In the genomic region with DNA sequence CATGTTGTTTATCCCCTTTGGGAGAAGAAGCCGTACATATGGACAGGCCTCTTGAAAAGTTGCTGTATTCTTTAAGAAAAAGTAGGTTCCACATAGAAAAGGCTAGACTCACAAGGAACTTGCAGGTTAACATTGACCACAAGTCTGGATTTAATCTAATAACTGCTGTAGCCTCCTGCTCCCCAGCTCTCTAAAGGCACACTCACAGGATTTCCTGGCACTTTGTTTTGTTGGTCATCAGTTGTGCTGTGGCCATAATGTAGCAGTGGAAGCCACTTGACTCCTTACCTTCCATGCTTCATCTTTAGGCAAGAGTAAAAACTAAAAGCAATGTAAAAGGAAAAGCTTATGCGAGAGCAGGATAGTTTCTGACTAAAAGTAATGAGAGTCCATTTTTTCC, we compare ENCODE assay signal across 31 cellular contexts. TPM values are rescaled to one million over a fixed set of nuclear protein-coding genes. Genes with fewer than 3 reads are reported as not detected.
DNase-seq lines count a peak whose midpoint lies in the region; ATAC-seq, FAIRE-seq and TF ChIP-seq lines count a peak whose summit lies in the region.
"Had no signal": no experiment of that assay in that cellular context is flagged by ENCODE, and none has a peak within 500 bp of the region (broad histone marks: within the 10 kb centered on the region; RNA-seq: fewer than 3 reads in every experiment).

No MANE protein-coding gene starts in this region.

- ATAC-seq in Panc1 (no peak), HG02623 (IDR thresholded peaks at IDR 0.05; ENCODE audit: unreplicated experiment) (no peak)
- ATAC-seq: activated naive CD8-positive, alpha-beta T cell treated with anti-CD3 and anti-CD28 coated beads, Interleukin-2, amount 50 U/mL, for 24 hours; T-helper 17 cell had no signal

- no peaks in the 10 kb centered on the region for H3K36me3 ChIP-seq in Panc1 (ENCODE audit: control insufficient read depth, insufficient read depth, low read length)
- H3K36me3 ChIP-seq in H7 (replicated peaks; ENCODE audit: control insufficient read depth, insufficient read depth, low read length) = no peaks in the 10 kb centered on the region
- H3K36me3 ChIP-seq: HAP-1, heart right ventricle, thyroid gland had no signal

- H3K9me3 Mint-ChIP-seq in nephron = no peaks in the 10 kb centered on the region
- H3K9me3 Mint-ChIP-seq: activated naive CD8-positive, alpha-beta T cell treated with anti-CD3 and anti-CD28 coated beads, Interleukin-2, amount 50 U/mL, for 24 hours; brain; stimulated activated naive CD8-positive, alpha-beta T cell treated with anti-CD3 and anti-CD28 coated beads, Interleukin-15, Interleukin-2, amounts not matched to agents 100 ng/mL and 50 ng/mL, for 24 hours had no signal

- peak overlapping the region; percentile 93 to 98 (median 94) for H3K27ac Mint-ChIP-seq in nephron
- H3K27ac Mint-ChIP-seq: activated naive CD8-positive, alpha-beta T cell treated with anti-CD3 and anti-CD28 coated beads, Interleukin-2, amount 50 U/mL, for 24 hours; T-helper 17 cell had no signal

- H3K27ac ChIP-seq in Panc1 (ENCODE audit: low read length) = peak overlapping the region; percentile 72
- H3K27ac ChIP-seq: epithelial cell of prostate, RWPE1, SK-N-MC had no signal

- FAIRE-seq in urothelium cell line (lab: Jason Lieb, UNC) = no peak

- peaks cover 45% of the 10 kb centered on the region for H3K4me1 ChIP-seq in Panc1 (ENCODE audit: control insufficient read depth, insufficient read depth, low read length)

- peaks cover 52% of the 10 kb centered on the region for H3K4me1 Mint-ChIP-seq in nephron

- CTCF ChIA-PET in Panc1 (lab: Charles Lee) = interaction anchor here (0.9 kb wide), 1 partner anchor 63 kb away, joined by 3 read pairs; no protein-coding TSS in a partner anchor

- H3K27me3 ChIP-seq in Panc1 (ENCODE audit: control insufficient read depth, insufficient read depth, low read length) (no peaks in the 10 kb centered on the region), H7 (ENCODE audit: control insufficient read depth, insufficient read depth, low read length) (no peaks in the 10 kb centered on the region)
- H3K27me3 ChIP-seq: heart right ventricle, thyroid gland had no signal

- BruUV-seq in Panc1 (replicated peaks; lab: Mats Ljungman, UMichigan) = no TSS peak

- H3K36me3 Mint-ChIP-seq in nephron (ENCODE audit: low read depth) = no peaks in the 10 kb centered on the region
- H3K36me3 Mint-ChIP-seq: brain had no signal

- peak overlapping the region in 2 of 3 experiments; percentile 31 to 50 for H3K4me3 Mint-ChIP-seq in nephron
- H3K4me3 Mint-ChIP-seq: activated naive CD8-positive, alpha-beta T cell treated with anti-CD3 and anti-CD28 coated beads, Interleukin-2, amount 50 U/mL, for 24 hours; brain; stimulated activated naive CD8-positive, alpha-beta T cell treated with anti-CD3 and anti-CD28 coated beads, Interleukin-15, Interleukin-2, amounts not matched to agents 100 ng/mL and 50 ng/mL, for 24 hours; T-helper 17 cell had no signal

- DNase-seq in AG20443 (ENCODE audit: low spot score) (peak; percentile 20), Panc1 (ENCODE audit: low read depth, low spot score) (no peak), fibroblast of mammary gland (ENCODE audit: low read depth) (peak; percentile 52), DMS153 (lab: John Stamatoyannopoulos, UW) (no peak), urothelium cell line (ENCODE audit: low spot score) (no peak), H7 (no peak)
- DNase-seq: ACHN; activated CD4-positive, alpha-beta T cell treated with anti-CD3 and anti-CD28 coated beads for 48 hours; activated gamma-delta T cell treated with Interleukin-2 at 50 U/mL for 16 hours; activated naive CD8-positive, alpha-beta T cell treated with anti-CD3 and anti-CD28 coated beads, Interleukin-2, amount 50 U/mL, for 24 hours; activated T-cell treated with anti-CD3 and anti-CD28 coated beads, Interleukin-2, amount 50 U/mL, for 1 hour; C1 segment of cervical spinal cord; Calu3; foreskin fibroblast; heart right ventricle; Karpas-422; kidney glomerular epithelial cell; mesendoderm; MV-4-11; NCI-H1436 treated with DMSO at 0.1 percent for 48 hours; NCI-H446 treated with DMSO at 0.1 percent for 48 hours; T-helper 17 cell; thyroid gland had no signal

- POLR2A ChIA-PET in Panc1 (lab: Charles Lee) = interaction anchor here (0.7 kb wide), 1 partner anchor 9 kb away, joined by 3 read pairs; no protein-coding TSS in a partner anchor

- H3K4me3 ChIP-seq in Panc1 (ENCODE audit: low read depth in 2 of 2, low read length in 2 of 2) (peak overlapping the region in 1 of 2 experiments; percentile 36; a peak in 2 of 4 replicates), fibroblast of mammary gland (ENCODE audit: control insufficient read depth, low read depth, low read length) (no peak overlapping the region), H7 (ENCODE audit: insufficient read depth, low read depth, low read length) (no peak overlapping the region)
- H3K4me3 ChIP-seq: HAP-1, heart right ventricle, SK-N-MC, thyroid gland had no signal

- in situ Hi-C loops in Panc1 (cut with HindIII; ENCODE audit: low pct_unique_long_range_greater_than_20kb, low sequenced_read_pairs) = no loop called here

- no peaks in the 10 kb centered on the region for H3K27me3 Mint-ChIP-seq in nephron (ENCODE audit: low read depth)
- H3K27me3 Mint-ChIP-seq: activated naive CD8-positive, alpha-beta T cell treated with anti-CD3 and anti-CD28 coated beads, Interleukin-2, amount 50 U/mL, for 24 hours; brain; T-helper 17 cell had no signal

- H3K9me3 ChIP-seq in Panc1 (ENCODE audit: control insufficient read depth, insufficient read depth, low read depth, low read length) = no peaks in the 10 kb centered on the region
- H3K9me3 ChIP-seq: HAP-1, heart right ventricle, thyroid gland had no signal

- intact Hi-C loops in Panc1 (cut with micrococcal nuclease; ENCODE audit: unreplicated experiment) = no loop called here

- TF ChIP-seq CTCF in Panc1 (IDR thresholded peaks at IDR 0.05) = no peak
- TF ChIP-seq CTCF in fibroblast of mammary gland (conservative IDR thresholded peaks at IDR 0.05; ENCODE audit: control insufficient read depth, insufficient read depth, low read depth, low read length) = no peak
- no peak for TF ChIP-seq CTCF in nephron (IDR thresholded peaks at IDR 0.05; ENCODE audit: unreplicated experiment in 3 of 3)

RNA-seq across cellular contexts. Expression of a gene that starts 19.8 kb away (rescaled TPM):
- 17.7 TPM for total RNA-seq in Panc1 (2021; ENCODE audit: unreplicated experiment)
- polyA plus RNA-seq in Panc1 (2012; ENCODE audit: insufficient read length) = 6.1 TPM
- total RNA-seq in H7 (2014; rRNA removed; shearing (Covaris generic)) = 5.9 and 9.2 TPM in 2 replicates

Comparison
In these comparisons a context has a peak if more than half of its experiments do, and no peak if none do; other contexts are left out.
1. DNase-seq: peak in AG20443 (single experiment) and fibroblast of mammary gland (single experiment); none in Panc1 (single experiment), DMS153 (single experiment), urothelium cell line (single experiment) and H7 (single experiment).